ENCODE assay signal across 8 cellular contexts in genomic region chr13:48400820-48401219, GRCh38. TPM values are rescaled to one million over a fixed set of nuclear protein-coding genes. Genes with fewer than 3 reads are reported as not detected.
DNase-seq lines count a peak whose midpoint lies in the region; ATAC-seq and TF ChIP-seq lines count a peak whose summit lies in the region.

No MANE protein-coding gene starts in this region.

- H3K27ac ChIP-seq in CD8-positive, alpha-beta memory T cell (ENCODE audit: low read depth, low read length): no peak overlapping the region
- H3K27ac ChIP-seq in heart right ventricle: peak overlapping the region in 9 of 10 donors; percentile 59 to 93 (median 81)

- H3K4me3 Mint-ChIP-seq in CD8-positive, alpha-beta memory T cell: peak overlapping the region in 6 of 7 donors; percentile 35 to 61 (median 48)
- H3K4me3 Mint-ChIP-seq in T-helper 2 cell treated with Interferon-gamma antibody and Interleukin-4, amounts not matched to agents 5 μg/mL and 100 μg/mL, for 36 hours: peak overlapping the region; percentile 74
- no peak overlapping the region for H3K4me3 Mint-ChIP-seq in stimulated activated naive B cell treated with anti-CD40 and anti-IgM and Interleukin-4, amounts not matched to agents 10 μg/mL and 1 μg/mL and 100 μg/mL, for 72 hours

- POLR2A ChIA-PET in CD8-positive, alpha-beta memory T cell (lab: Charles Lee): interaction anchor here (0.8 to 1.3 kb wide), 2 partner anchors 131 to 180 kb away, joined by 3 to 5 read pairs; no protein-coding TSS in a partner anchor

- TF ChIP-seq CTCF in heart right ventricle (IDR thresholded peaks at IDR 0.05): peak in 4 of 9 donors; percentile 30 to 47 (median 37)

- H3K4me3 ChIP-seq in CD8-positive, alpha-beta memory T cell (ENCODE audit: low read length): no peak overlapping the region
- H3K4me3 ChIP-seq in heart right ventricle: peak overlapping the region in 3 of 10 donors; percentile 2 to 17 (median 13)

- H3K9me3 Mint-ChIP-seq in CD8-positive, alpha-beta memory T cell: peaks cover 0 to 7% (median 2%) of the 10 kb centered on the region in 5 donors
- H3K9me3 Mint-ChIP-seq in T-helper 2 cell treated with Interferon-gamma antibody and Interleukin-4, amounts not matched to agents 5 μg/mL and 100 μg/mL, for 36 hours: peaks cover 12% of the 10 kb centered on the region
- peaks cover 0 to 6% of the 10 kb centered on the region in 2 donors for H3K9me3 Mint-ChIP-seq in stimulated activated naive B cell treated with anti-CD40 and anti-IgM and Interleukin-4, amounts not matched to agents 10 μg/mL and 1 μg/mL and 100 μg/mL, for 72 hours

- H3K27me3 Mint-ChIP-seq in CD8-positive, alpha-beta memory T cell: no peaks in the 10 kb centered on the region
- H3K27me3 Mint-ChIP-seq in T-helper 2 cell treated with Interferon-gamma antibody and Interleukin-4, amounts not matched to agents 5 μg/mL and 100 μg/mL, for 36 hours (ENCODE audit: low read depth): no peaks in the 10 kb centered on the region
- H3K27me3 Mint-ChIP-seq in stimulated activated naive B cell treated with anti-CD40 and anti-IgM and Interleukin-4, amounts not matched to agents 10 μg/mL and 1 μg/mL and 100 μg/mL, for 72 hours: no peaks in the 10 kb centered on the region

- DNase-seq in CD8-positive, alpha-beta memory T cell: peak in 1 of 5 donors; percentile 10
- DNase-seq in T-helper 2 cell treated with Interferon-gamma antibody and Interleukin-4, amounts not matched to agents 5 μg/mL and 100 μg/mL, for 36 hours (ENCODE audit: low spot score): no peak
- DNase-seq in heart right ventricle (no peak), DMS53 treated with DMSO at 0.1 percent for 48 hours (lab: John Stamatoyannopoulos, UW; ENCODE audit: unreplicated experiment) (no peak), hippocampal formation (lab: John Stamatoyannopoulos, UW) (no peak)
- no peak for DNase-seq in stimulated activated naive B cell treated with anti-CD40 and anti-IgM and Interleukin-4, amounts not matched to agents 10 μg/mL and 1 μg/mL and 100 μg/mL, for 72 hours

- no peaks in the 10 kb centered on the region for H3K27me3 ChIP-seq in CD8-positive, alpha-beta memory T cell (ENCODE audit: insufficient read depth, low read length, poor library complexity, severe bottlenecking)
- H3K27me3 ChIP-seq in heart right ventricle: no peaks in the 10 kb centered on the region

- ATAC-seq in HG02588 (IDR thresholded peaks at IDR 0.05; ENCODE audit: unreplicated experiment) (peak; percentile 55), heart right ventricle (peak; percentile 77 to 89 (median 86)), GM19467 (IDR thresholded peaks at IDR 0.05; ENCODE audit: unreplicated experiment) (no peak)
- ATAC-seq in stimulated activated naive B cell treated with anti-CD40 and anti-IgM and Interleukin-4, amounts not matched to agents 10 μg/mL and 1 μg/mL and 100 μg/mL, for 72 hours (replicated peaks): peak; percentile 60 to 61

- H3K4me1 Mint-ChIP-seq in CD8-positive, alpha-beta memory T cell: peaks cover 56 to 87% (median 78%) of the 10 kb centered on the region in 3 donors
- peaks cover 48% of the 10 kb centered on the region for H3K4me1 Mint-ChIP-seq in T-helper 2 cell treated with Interferon-gamma antibody and Interleukin-4, amounts not matched to agents 5 μg/mL and 100 μg/mL, for 36 hours (ENCODE audit: low read depth)
- H3K4me1 Mint-ChIP-seq in stimulated activated naive B cell treated with anti-CD40 and anti-IgM and Interleukin-4, amounts not matched to agents 10 μg/mL and 1 μg/mL and 100 μg/mL, for 72 hours: peaks cover 16 to 24% of the 10 kb centered on the region in 2 donors

- intact Hi-C loops in heart right ventricle (cut with DNase I): loop anchor here in 7 of 10 donors (5.0 to 10.0 kb wide), 8 partner anchors 39 to 184 kb away; no protein-coding TSS in a partner anchor

- no peaks in the 10 kb centered on the region for H3K9me3 ChIP-seq in CD8-positive, alpha-beta memory T cell (ENCODE audit: low read length)
- H3K9me3 ChIP-seq in heart right ventricle: peaks cover 0 to 13% (median 0%) of the 10 kb centered on the region in 11 donors

- CTCF ChIA-PET in CD8-positive, alpha-beta memory T cell (lab: Charles Lee): interaction anchor here (0.7 to 3.1 kb wide), 4 partner anchors 172 to 182 kb away, joined by 3 to 20 read pairs (median 4); no protein-coding TSS in a partner anchor

- H3K4me1 ChIP-seq in CD8-positive, alpha-beta memory T cell (ENCODE audit: insufficient read depth, low read length): peaks cover 45% of the 10 kb centered on the region
- peaks cover 0 to 82% (median 42%) of the 10 kb centered on the region in 9 donors for H3K4me1 ChIP-seq in heart right ventricle

- peak overlapping the region; percentile 22 to 90 (median 78) for H3K27ac Mint-ChIP-seq in CD8-positive, alpha-beta memory T cell
- H3K27ac Mint-ChIP-seq in T-helper 2 cell treated with Interferon-gamma antibody and Interleukin-4, amounts not matched to agents 5 μg/mL and 100 μg/mL, for 36 hours: peak overlapping the region; percentile 88
- H3K27ac Mint-ChIP-seq in stimulated activated naive B cell treated with anti-CD40 and anti-IgM and Interleukin-4, amounts not matched to agents 10 μg/mL and 1 μg/mL and 100 μg/mL, for 72 hours: no peak overlapping the region

- WGBS in heart right ventricle, 2 donors: 38 to 56% methylated on average over 1 of the region's 1 CpG

- no peaks in the 10 kb centered on the region for H3K36me3 ChIP-seq in CD8-positive, alpha-beta memory T cell (ENCODE audit: insufficient read depth, low read length)
- peaks cover 0 to 1% (median 0%) of the 10 kb centered on the region in 9 donors for H3K36me3 ChIP-seq in heart right ventricle

- H3K36me3 Mint-ChIP-seq in CD8-positive, alpha-beta memory T cell: peaks cover 0 to 8% (median 7%) of the 10 kb centered on the region in 3 donors
- H3K36me3 Mint-ChIP-seq in T-helper 2 cell treated with Interferon-gamma antibody and Interleukin-4, amounts not matched to agents 5 μg/mL and 100 μg/mL, for 36 hours (ENCODE audit: low read depth): peaks cover 31% of the 10 kb centered on the region
- peaks cover 28 to 37% of the 10 kb centered on the region in 2 donors for H3K36me3 Mint-ChIP-seq in stimulated activated naive B cell treated with anti-CD40 and anti-IgM and Interleukin-4, amounts not matched to agents 10 μg/mL and 1 μg/mL and 100 μg/mL, for 72 hours

RNA-seq across cellular contexts. Expression of gene LPAR6, which starts 12.1 kb away (rescaled TPM):
- 1 to 10 TPM; 7.9 to 8.8 TPM for total RNA-seq in CD8-positive, alpha-beta memory T cell
- 34.2 TPM for polyA plus RNA-seq in CD8-positive, alpha-beta memory T cell
- 10 to 100 TPM in 7 of 10 donors, 1 to 10 TPM in 3; 5.0 to 28.7 (median 12.1) TPM for total RNA-seq in heart right ventricle
- 10 to 100 TPM; 10.6 to 45.1 TPM for polyA plus RNA-seq in heart right ventricle

Comparison
In these comparisons a context has a peak if more than half of its experiments do, and no peak if none do; other contexts are left out.
1. H3K4me3 Mint-ChIP-seq: peak in CD8-positive, alpha-beta memory T cell (6 of 7) and T-helper 2 cell treated with Interferon-gamma antibody and Interleukin-4, amounts not matched to agents 5 μg/mL and 100 μg/mL, for 36 hours (single experiment); none in stimulated activated naive B cell treated with anti-CD40 and anti-IgM and Interleukin-4, amounts not matched to agents 10 μg/mL and 1 μg/mL and 100 μg/mL, for 72 hours (0 of 2).